ENCODE assay signal across 13 cellular contexts in genomic region chr6:112305795-112306194, GRCh38. TPM values are rescaled to one million over a fixed set of nuclear protein-coding genes. Genes with fewer than 3 reads are reported as not detected.
DNase-seq lines count a peak whose midpoint lies in the region; ATAC-seq and TF ChIP-seq lines count a peak whose summit lies in the region.
"Had no signal": no experiment of that assay in that cellular context is flagged by ENCODE, and none has a peak within 500 bp of the region (broad histone marks: within the 10 kb centered on the region; RNA-seq: fewer than 3 reads in every experiment).

No MANE protein-coding gene starts in this region.

- H3K4me1 ChIP-seq in PC-3 (ENCODE audit: insufficient read depth, low read length) = peaks cover 13% of the 10 kb centered on the region
- H3K4me1 ChIP-seq in CD4-positive, alpha-beta memory T cell (ENCODE audit: insufficient read depth, low read length) = no peaks in the 10 kb centered on the region

- H3K79me2 ChIP-seq in PC-3 (ENCODE audit: low read length) = no peaks in the 10 kb centered on the region

- H3K4me1 Mint-ChIP-seq in CD4-positive, alpha-beta memory T cell = no peaks in the 10 kb centered on the region
- H3K4me1 Mint-ChIP-seq: CD4-positive, CD25-positive, alpha-beta regulatory T cell had no signal

- no peaks in the 10 kb centered on the region for H3K9me3 ChIP-seq in PC-3 (ENCODE audit: low read length)
- no peaks in the 10 kb centered on the region for H3K9me3 ChIP-seq in CD4-positive, alpha-beta memory T cell (ENCODE audit: control insufficient read depth in 1 of 2, low read length in 2 of 2)
- H3K9me3 ChIP-seq: BLaER1 treated with 17β-estradiol and CSF1 and Interleukin-3, amounts not matched to agents 10 nM and 100 nM had no signal

- DNase-seq in DMS53 (lab: John Stamatoyannopoulos, UW) (peak; percentile 47), DMS53 treated with DMSO at 0.1 percent for 48 hours (lab: John Stamatoyannopoulos, UW; ENCODE audit: unreplicated experiment) (no peak), NCI-H69 (lab: John Stamatoyannopoulos, UW) (peak; percentile 2), PC-3 (peak; percentile 44), ureter (ENCODE audit: low spot score) (no peak), T-helper 1 cell (no peak)
- DNase-seq in CD4-positive, alpha-beta memory T cell = no peak
- DNase-seq: 8988T; CD4-positive, CD25-positive, alpha-beta regulatory T cell had no signal

- no peaks in the 10 kb centered on the region for H4K20me1 ChIP-seq in PC-3 (ENCODE audit: low read length)
- H4K20me1 ChIP-seq: BLaER1 treated with 17β-estradiol and CSF1 and Interleukin-3, amounts not matched to agents 10 nM and 100 nM had no signal

- H3K9ac ChIP-seq in PC-3 (ENCODE audit: low read length) = no peak overlapping the region
- H3K9ac ChIP-seq: BLaER1 treated with 17β-estradiol and CSF1 and Interleukin-3, amounts not matched to agents 10 nM and 100 nM had no signal

- H3K36me3 ChIP-seq in PC-3 (ENCODE audit: low read depth, low read length) = no peaks in the 10 kb centered on the region
- H3K36me3 ChIP-seq in CD4-positive, alpha-beta memory T cell (ENCODE audit: insufficient read depth, low read length) = no peaks in the 10 kb centered on the region
- H3K36me3 ChIP-seq: BLaER1 treated with 17β-estradiol and CSF1 and Interleukin-3, amounts not matched to agents 10 nM and 100 nM had no signal

- BruUV-seq in PC-3 (replicated peaks; lab: Mats Ljungman, UMichigan) = no TSS peak

- POLR2A ChIA-PET in PC-3 (lab: Charles Lee; ENCODE audit: unreplicated experiment) = no interaction called here
- POLR2A ChIA-PET in CD4-positive, alpha-beta memory T cell (lab: Charles Lee; ENCODE audit: partially characterized antibody) = no interaction called here

- peaks cover 18 to 31% of the 10 kb centered on the region in 2 donors for H3K27me3 Mint-ChIP-seq in CD4-positive, alpha-beta memory T cell

- TF ChIP-seq CTCF in PC-3 (conservative IDR thresholded peaks at IDR 0.05; ENCODE audit: low read depth, low read length) = no peak

- intact Hi-C loops in PC-3 (cut with micrococcal nuclease) = no loop called here
- intact Hi-C loops in CD4-positive, alpha-beta memory T cell (cut with micrococcal nuclease) = no loop called here

- H3K4me2 ChIP-seq in PC-3 (ENCODE audit: low read length) = peak overlapping the region; percentile 35; the same call in 1 of the 2 replicates
- H3K4me2 ChIP-seq: BLaER1 treated with 17β-estradiol and CSF1 and Interleukin-3, amounts not matched to agents 10 nM and 100 nM had no signal

- no peak overlapping the region for H3K27ac Mint-ChIP-seq in CD4-positive, alpha-beta memory T cell
- H3K27ac Mint-ChIP-seq: CD4-positive, CD25-positive, alpha-beta regulatory T cell had no signal

- no peaks in the 10 kb centered on the region for H3K9me2 ChIP-seq in PC-3 (replicated peaks; ENCODE audit: low read length)

- H3K27me3 ChIP-seq in PC-3 (ENCODE audit: low read length) = no peaks in the 10 kb centered on the region
- no peaks in the 10 kb centered on the region for H3K27me3 ChIP-seq in CD4-positive, alpha-beta memory T cell (ENCODE audit: insufficient read depth, low read length)
- H3K27me3 ChIP-seq: BLaER1 treated with 17β-estradiol and CSF1 and Interleukin-3, amounts not matched to agents 10 nM and 100 nM had no signal

- peak; percentile 84 for ATAC-seq in PC-3
- ATAC-seq: HCT116 had no signal

- CTCF ChIA-PET in PC-3 (lab: Charles Lee) = interaction anchor here (0.5 kb wide), 1 partner anchor 1637 kb away, joined by 3 read pairs; no protein-coding TSS in a partner anchor
- CTCF ChIA-PET in CD4-positive, alpha-beta memory T cell (lab: Charles Lee; ENCODE audit: partially characterized antibody) = interaction anchor here (0.7 to 2.0 kb wide), 2 partner anchors 123 to 126 kb away, joined by 4 to 9 read pairs; no protein-coding TSS in a partner anchor

- peak overlapping the region; percentile 62 for H3K27ac ChIP-seq in PC-3 (ENCODE audit: low read length)
- no peak overlapping the region for H3K27ac ChIP-seq in CD4-positive, alpha-beta memory T cell (ENCODE audit: low read depth, low read length)
- H3K27ac ChIP-seq: BLaER1 treated with 17β-estradiol and CSF1 and Interleukin-3, amounts not matched to agents 10 nM and 100 nM; HL-60 had no signal

- no peaks in the 10 kb centered on the region for H3K9me3 Mint-ChIP-seq in CD4-positive, alpha-beta memory T cell
- H3K9me3 Mint-ChIP-seq: CD4-positive, CD25-positive, alpha-beta regulatory T cell had no signal

- no peak overlapping the region for H2AFZ ChIP-seq in PC-3 (ENCODE audit: low read length)

- H3F3A ChIP-seq in PC-3 (ENCODE audit: low read length, unreplicated experiment) = no peaks in the 10 kb centered on the region

- no peaks in the 10 kb centered on the region for H3K36me3 Mint-ChIP-seq in CD4-positive, alpha-beta memory T cell
- H3K36me3 Mint-ChIP-seq: CD4-positive, CD25-positive, alpha-beta regulatory T cell had no signal

- H3K4me3 Mint-ChIP-seq in CD4-positive, alpha-beta memory T cell = no peak overlapping the region
- H3K4me3 Mint-ChIP-seq: CD4-positive, CD25-positive, alpha-beta regulatory T cell had no signal

- H3K4me3 ChIP-seq in PC-3 (ENCODE audit: low read length) = no peak overlapping the region
- H3K4me3 ChIP-seq in CD4-positive, alpha-beta memory T cell (ENCODE audit: low read length in 2 of 2) = no peak overlapping the region
- H3K4me3 ChIP-seq: BLaER1 treated with 17β-estradiol and CSF1 and Interleukin-3, amounts not matched to agents 10 nM and 100 nM had no signal

RNA-seq across cellular contexts. Expression of gene RFPL4B, which starts 41.3 kb away (rescaled TPM):
- total RNA-seq in PC-3 (2014; rRNA removed) (0.04 and 0.12 TPM in 2 replicates), ureter (not detected)
- total RNA-seq in CD4-positive, alpha-beta memory T cell = not detected
- polyA plus RNA-seq in CD4-positive, alpha-beta memory T cell = not detected
- total RNA-seq: CD4-positive, CD25-positive, alpha-beta regulatory T cell; Daoy had no signal
- polyA plus RNA-seq: CD4-positive, CD25-positive, alpha-beta regulatory T cell had no signal

RNA-seq across cellular contexts. Expression of gene LAMA4, which starts 51.4 kb away (rescaled TPM):
- total RNA-seq in PC-3 (2014; rRNA removed) (9.4 and 18.3 TPM in 2 replicates), ureter (54.7 TPM)
- not detected for total RNA-seq in CD4-positive, alpha-beta memory T cell
- polyA plus RNA-seq in CD4-positive, alpha-beta memory T cell = not detected
- total RNA-seq: CD4-positive, CD25-positive, alpha-beta regulatory T cell had no signal
- polyA plus RNA-seq: CD4-positive, CD25-positive, alpha-beta regulatory T cell had no signal

Comparison
In these comparisons a context has a peak if more than half of its experiments do, and no peak if none do; other contexts are left out.
1. DNase-seq: peak in DMS53 (single experiment), NCI-H69 (single experiment) and PC-3 (single experiment); none in DMS53 treated with DMSO at 0.1 percent for 48 hours (single experiment), ureter (single experiment), T-helper 1 cell (0 of 5) and CD4-positive, alpha-beta memory T cell (0 of 5).
2. RNA of gene LAMA4, which starts 51.4 kb away (total RNA-seq): 54.7 TPM in ureter (single experiment) and 9.4 to 18.3 TPM in PC-3; not detected in CD4-positive, alpha-beta memory T cell; every median in the first group is over 10 times any median in the second.